In genomic region chr17:56807723-56808122, GRCh38 we compare ENCODE assay signal across 18 cellular contexts. TPM values are rescaled to one million over a fixed set of nuclear protein-coding genes. Genes with fewer than 3 reads are reported as not detected.
DNase-seq lines count a peak whose midpoint lies in the region; ATAC-seq and TF ChIP-seq lines count a peak whose summit lies in the region.
"Had no signal": no experiment of that assay in that cellular context is flagged by ENCODE, and none has a peak within 500 bp of the region (broad histone marks: within the 10 kb centered on the region; RNA-seq: fewer than 3 reads in every experiment).

No MANE protein-coding gene starts in this region.

- intact Hi-C loops in mammary epithelial cell (cut with micrococcal nuclease), result no loop called here
- intact Hi-C loops in breast epithelium (cut with DNase I; ENCODE audit: low total_unique reads), result no loop called here
- intact Hi-C loops in sigmoid colon (cut with DNase I), result no loop called here
- intact Hi-C loops in left lung (cut with DNase I), result no loop called here

- WGBS in mammary epithelial cell (ENCODE audit: low coverage, missing lambda C conversion rate), result 97% methylated on average over 3 of the region's 3 CpGs
- 97% methylated on average over 3 of the region's 3 CpGs for WGBS in sigmoid colon, 2 donors

- no peak overlapping the region for H3K4me2 ChIP-seq in mammary epithelial cell (ENCODE audit: insufficient read depth, low read depth, low read length)
- H3K4me2 ChIP-seq: BLaER1 treated with 17β-estradiol and CSF1 and Interleukin-3, amounts not matched to agents 10 nM and 100 nM had no signal

- H3K36me3 ChIP-seq in mammary epithelial cell (ENCODE audit: insufficient read depth, low read length) (no peaks in the 10 kb centered on the region), breast epithelium (no peaks in the 10 kb centered on the region), sigmoid colon (no peaks in the 10 kb centered on the region), left lung (no peaks in the 10 kb centered on the region)

- no peaks in the 10 kb centered on the region for H3K9me3 Mint-ChIP-seq in activated T-cell treated with anti-CD3 and anti-CD28 coated beads, Interleukin-2, amount 50 U/mL, for 4 hours
- H3K9me3 Mint-ChIP-seq: CD4-positive, CD25-positive, alpha-beta regulatory T cell; CD8-positive, alpha-beta memory T cell; HFFc6 had no signal

- DNase-seq in mammary epithelial cell (no peak), breast epithelium (ENCODE audit: low spot score in 2 of 2) (no peak), sigmoid colon (no peak), left lung (no peak), hippocampal formation (lab: John Stamatoyannopoulos, UW) (no peak), NCI-H748 treated with DMSO at 0.1 percent for 48 hours (lab: John Stamatoyannopoulos, UW) (no peak)
- no peak for DNase-seq in activated T-cell treated with anti-CD3 and anti-CD28 coated beads, Interleukin-2, amount 50 U/mL, for 4 hours
- DNase-seq: 8988T; CD4-positive, CD25-positive, alpha-beta regulatory T cell; CD8-positive, alpha-beta memory T cell; COR-L47; GM23248; HCEC 1CT; HFFc6 had no signal

- H3K36me3 Mint-ChIP-seq in activated T-cell treated with anti-CD3 and anti-CD28 coated beads, Interleukin-2, amount 50 U/mL, for 4 hours (ENCODE audit: insufficient read depth), result peaks cover 13% of the 10 kb centered on the region

- H3K4me1 Mint-ChIP-seq in activated T-cell treated with anti-CD3 and anti-CD28 coated beads, Interleukin-2, amount 50 U/mL, for 4 hours (ENCODE audit: low read depth), result no peaks in the 10 kb centered on the region
- H3K4me1 Mint-ChIP-seq: B cell; CD4-positive, CD25-positive, alpha-beta regulatory T cell; CD8-positive, alpha-beta memory T cell had no signal

- H3K27me3 ChIP-seq in mammary epithelial cell (ENCODE audit: insufficient read depth, low read length) (no peaks in the 10 kb centered on the region), breast epithelium (no peaks in the 10 kb centered on the region), sigmoid colon (no peaks in the 10 kb centered on the region), left lung (no peaks in the 10 kb centered on the region)
- H3K27me3 ChIP-seq: BLaER1 treated with 17β-estradiol and CSF1 and Interleukin-3, amounts not matched to agents 10 nM and 100 nM had no signal

- no peaks in the 10 kb centered on the region for H4K20me1 ChIP-seq in mammary epithelial cell (ENCODE audit: insufficient read depth, low read length)
- H4K20me1 ChIP-seq: BLaER1 treated with 17β-estradiol and CSF1 and Interleukin-3, amounts not matched to agents 10 nM and 100 nM had no signal

- H3K4me1 ChIP-seq in mammary epithelial cell (ENCODE audit: insufficient read depth, low read length) (peaks cover 18% of the 10 kb centered on the region), breast epithelium (no peaks in the 10 kb centered on the region), sigmoid colon (peaks cover 0 to 35% (median 22%) of the 10 kb centered on the region in 4 donors), left lung (no peaks in the 10 kb centered on the region)

- peak overlapping the region; percentile 87 for H2AFZ ChIP-seq in mammary epithelial cell (ENCODE audit: low read depth, low read length)
- H2AFZ ChIP-seq: GM23248 had no signal

- BruUV-seq in mammary epithelial cell (replicated peaks; lab: Mats Ljungman, UMichigan), result no TSS peak

- ATAC-seq in activated T-cell treated with anti-CD3 and anti-CD28 coated beads, Interleukin-2, amount 50 U/mL, for 4 hours, result no peak
- no peak for ATAC-seq in left lung

- TF ChIP-seq EP300 in sigmoid colon (IDR thresholded peaks at IDR 0.05), result no peak

- dilution Hi-C loops in mammary epithelial cell (cut with HindIII; ENCODE audit: low sequenced_read_pairs), result no loop called here

- in situ Hi-C loops in mammary epithelial cell (cut with MboI; ENCODE audit: low sequenced_read_pairs in 2 of 2), result no loop called here

- TF ChIP-seq POLR2A in breast epithelium (IDR thresholded peaks at IDR 0.05), result no peak
- no peak for TF ChIP-seq POLR2A in sigmoid colon (IDR thresholded peaks at IDR 0.05)

- H3K9ac ChIP-seq in mammary epithelial cell (ENCODE audit: insufficient read depth, low read length), result no peak overlapping the region
- H3K9ac ChIP-seq: BLaER1 treated with 17β-estradiol and CSF1 and Interleukin-3, amounts not matched to agents 10 nM and 100 nM; GM23248 had no signal

- H3K27me3 Mint-ChIP-seq in activated T-cell treated with anti-CD3 and anti-CD28 coated beads, Interleukin-2, amount 50 U/mL, for 4 hours (ENCODE audit: low read depth), result no peaks in the 10 kb centered on the region
- H3K27me3 Mint-ChIP-seq: B cell; CD4-positive, CD25-positive, alpha-beta regulatory T cell had no signal

- no peak overlapping the region for H3K4me3 Mint-ChIP-seq in activated T-cell treated with anti-CD3 and anti-CD28 coated beads, Interleukin-2, amount 50 U/mL, for 4 hours
- H3K4me3 Mint-ChIP-seq: B cell; CD4-positive, CD25-positive, alpha-beta regulatory T cell; CD8-positive, alpha-beta memory T cell; HFFc6 had no signal

- H3K9me3 ChIP-seq in mammary epithelial cell (replicated peaks; ENCODE audit: insufficient read depth, low read length) (no peaks in the 10 kb centered on the region), breast epithelium (no peaks in the 10 kb centered on the region), sigmoid colon (no peaks in the 10 kb centered on the region), left lung (no peaks in the 10 kb centered on the region)
- H3K9me3 ChIP-seq: BLaER1 treated with 17β-estradiol and CSF1 and Interleukin-3, amounts not matched to agents 10 nM and 100 nM had no signal

- TF ChIP-seq CTCF in mammary epithelial cell (conservative IDR thresholded peaks at IDR 0.05 in 1 of 2, IDR thresholded peaks at IDR 0.05 in 1 of 2; ENCODE audit: extremely low read depth in 1 of 2, insufficient read depth in 1 of 2, low read depth in 1 of 2, low read length in 2 of 2) (no peak), breast epithelium (IDR thresholded peaks at IDR 0.05) (no peak), VCaP (conservative IDR thresholded peaks at IDR 0.05) (no peak), sigmoid colon (IDR thresholded peaks at IDR 0.05) (no peak), left lung (IDR thresholded peaks at IDR 0.05) (no peak)

- CTCF ChIA-PET in mammary epithelial cell (lab: Charles Lee; ENCODE audit: low non-redundant PET), result no interaction called here

- H3K4me3 ChIP-seq in mammary epithelial cell (replicated peaks in 1 of 3; ENCODE audit: insufficient read depth in 1 of 3, low read depth in 2 of 3, low read length in 3 of 3), result no peak overlapping the region
- H3K4me3 ChIP-seq in breast epithelium, result no peak overlapping the region
- H3K4me3 ChIP-seq in sigmoid colon, result no peak overlapping the region
- no peak overlapping the region for H3K4me3 ChIP-seq in left lung
- H3K4me3 ChIP-seq: BLaER1 treated with 17β-estradiol and CSF1 and Interleukin-3, amounts not matched to agents 10 nM and 100 nM; GM23248 had no signal

- H3K27ac ChIP-seq in mammary epithelial cell (ENCODE audit: insufficient read depth, low read depth, low read length) (peak overlapping the region; percentile 64), breast epithelium (peak overlapping the region in 1 of 2 donors; percentile 31), VCaP (peak overlapping the region; percentile 84), sigmoid colon (peak overlapping the region in 3 of 4 donors; percentile 51 to 65 (median 65)), left lung (no peak overlapping the region)
- H3K27ac ChIP-seq: BLaER1 treated with 17β-estradiol and CSF1 and Interleukin-3, amounts not matched to agents 10 nM and 100 nM; GM23248; HL-60 had no signal

- no peaks in the 10 kb centered on the region for H3K79me2 ChIP-seq in mammary epithelial cell (ENCODE audit: insufficient read depth, low read length)

RNA-seq across cellular contexts. Expression of gene C17orf67, which starts 26.0 kb away (rescaled TPM):
- 1 to 10 TPM in 1 of 2 donors, under 1 TPM in 1; 0.17 to 2.6 TPM for total RNA-seq in mammary epithelial cell
- 0.42 TPM for polyA plus RNA-seq in mammary epithelial cell
- polyA minus RNA-seq in mammary epithelial cell, result not detected
- 1 to 10 TPM in 2 of 3 donors, under 1 TPM in 1; 0.48 to 2.3 (median 2.0) TPM for total RNA-seq in breast epithelium
- 1 to 10 TPM; 1.8 to 2.8 (median 2.1) TPM for total RNA-seq in sigmoid colon
- polyA plus RNA-seq in sigmoid colon, result 1 to 10 TPM in 1 of 3 donors, under 1 TPM in 1, not detected in 1; 0.99 to 1.4 TPM
- total RNA-seq in activated T-cell treated with anti-CD3 and anti-CD28 coated beads, Interleukin-2, amount 50 U/mL, for 4 hours, result 1 to 10 TPM; 2.0 to 2.3 (median 2.2) TPM
- total RNA-seq in left lung, result 1 to 10 TPM; 1.6 to 3.1 TPM

RNA-seq across cellular contexts. Expression of gene DGKE, which starts 26.2 kb away (rescaled TPM):
- total RNA-seq in mammary epithelial cell (10 to 100 TPM in 1 of 2 donors, 1 to 10 TPM in 1; 6.7 to 13.4 TPM), breast epithelium (10 to 100 TPM in 2 of 3 donors, 1 to 10 TPM in 1; 7.0 to 13.8 (median 11.9) TPM), sigmoid colon (10 to 100 TPM; 20.3 to 33.8 (median 29.2) TPM), left lung (10 to 100 TPM in 1 of 2 donors, 1 to 10 TPM in 1; 7.3 to 10.5 TPM)
- polyA plus RNA-seq in mammary epithelial cell (2.9 TPM), sigmoid colon (1 to 10 TPM in 1 of 3 donors, under 1 TPM in 2; 0.60 to 2.5 (median 0.92) TPM)
- 5.4 TPM for polyA minus RNA-seq in mammary epithelial cell
- total RNA-seq in activated T-cell treated with anti-CD3 and anti-CD28 coated beads, Interleukin-2, amount 50 U/mL, for 4 hours, result 10 to 100 TPM; 30.1 to 37.4 (median 33.3) TPM

Comparison
In these comparisons a context has a peak if more than half of its experiments do, and no peak if none do; other contexts are left out.
1. H3K27ac ChIP-seq: peak in mammary epithelial cell (single experiment), VCaP (single experiment) and sigmoid colon (3 of 4); none in left lung (0 of 2).